ENCODE assay signal across 13 cellular contexts in the genomic region with DNA sequence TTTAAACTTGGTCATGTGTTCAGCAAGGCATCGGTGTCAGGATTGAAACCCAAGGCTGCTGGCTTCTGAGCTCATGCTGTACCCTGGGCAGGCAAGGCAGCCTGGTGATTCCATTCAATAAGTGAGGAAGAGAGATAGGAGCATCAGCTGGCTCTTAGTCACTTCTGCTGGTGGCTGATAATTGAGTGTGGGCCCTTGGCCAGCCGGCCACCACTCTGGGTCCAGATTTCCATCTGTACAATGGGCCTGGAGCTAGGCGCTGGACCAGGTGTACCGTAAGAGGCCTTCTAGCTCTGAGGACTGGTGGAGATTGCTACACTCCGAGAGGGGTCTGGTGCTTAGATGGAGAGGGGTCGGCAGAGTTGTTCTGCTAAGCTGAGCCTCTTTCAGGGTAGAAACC. TPM values are rescaled to one million over a fixed set of nuclear protein-coding genes. Genes with fewer than 3 reads are reported as not detected.
DNase-seq lines count a peak whose midpoint lies in the region; TF ChIP-seq lines count a peak whose summit lies in the region.
"Had no signal": no experiment of that assay in that cellular context is flagged by ENCODE, and none has a peak within 500 bp of the region (broad histone marks: within the 10 kb centered on the region; RNA-seq: fewer than 3 reads in every experiment).

No MANE protein-coding gene starts in this region.

- H3K9ac ChIP-seq in endodermal cell (ENCODE audit: extremely low read depth, low read length, poor library complexity, severe bottlenecking), result no peak overlapping the region
- H3K9ac ChIP-seq in neuronal stem cell (ENCODE audit: low read depth, low read length, poor library complexity), result no peak overlapping the region

- peak overlapping the region; percentile 41 for H3K27ac ChIP-seq in SJSA1
- H3K27ac ChIP-seq in endodermal cell (ENCODE audit: low read depth, low read length), result no peak overlapping the region
- H3K27ac ChIP-seq in neuronal stem cell (replicated peaks; ENCODE audit: low read length), result no peak overlapping the region

- H3K9me3 ChIP-seq in BE2C (no peaks in the 10 kb centered on the region), SJSA1 (replicated peaks) (no peaks in the 10 kb centered on the region), endodermal cell (ENCODE audit: control insufficient read depth, low read length) (no peaks in the 10 kb centered on the region), neuronal stem cell (replicated peaks in 1 of 2; ENCODE audit: control insufficient read depth in 2 of 2, insufficient read depth in 1 of 2, low read depth in 1 of 2, low read length in 2 of 2) (peaks cover 0 to 3% of the 10 kb centered on the region in 2 donors)

- H3K36me3 Mint-ChIP-seq in endodermal cell (ENCODE audit: low read depth) (peaks cover 2% of the 10 kb centered on the region), osteocyte (ENCODE audit: unreplicated experiment) (peaks cover 2% of the 10 kb centered on the region)

- H3K36me3 ChIP-seq in BE2C (no peaks in the 10 kb centered on the region), SJSA1 (peaks cover 22% of the 10 kb centered on the region), endodermal cell (ENCODE audit: control insufficient read depth, insufficient read depth, low read length) (peaks cover 8% of the 10 kb centered on the region), neuronal stem cell (replicated peaks in 1 of 2; ENCODE audit: control insufficient read depth in 2 of 2, insufficient read depth in 2 of 2, low read length in 2 of 2) (peaks cover 5 to 39% of the 10 kb centered on the region in 2 donors)

- H3K14ac ChIP-seq in neuronal stem cell (ENCODE audit: low read length), result no peak overlapping the region

- H3K18ac ChIP-seq in neuronal stem cell (ENCODE audit: low read length), result no peak overlapping the region

- no peak overlapping the region for H4K91ac ChIP-seq in neuronal stem cell (ENCODE audit: low read depth, low read length, poor library complexity)

- peaks cover 2% of the 10 kb centered on the region; the same call in 1 of the 2 replicates for H3K27me3 ChIP-seq in BE2C
- H3K27me3 ChIP-seq in SJSA1 (replicated peaks), result no peaks in the 10 kb centered on the region
- no peaks in the 10 kb centered on the region for H3K27me3 ChIP-seq in endodermal cell (ENCODE audit: control insufficient read depth, insufficient read depth, low read length, poor library complexity, severe bottlenecking)
- no peaks in the 10 kb centered on the region for H3K27me3 ChIP-seq in neuronal stem cell (ENCODE audit: control insufficient read depth in 3 of 3, insufficient read depth in 3 of 3, low read depth in 1 of 3, low read length in 3 of 3)

- no peak overlapping the region for H2AFZ ChIP-seq in neuronal stem cell (ENCODE audit: low read length)

- no peak overlapping the region for H2AK5ac ChIP-seq in neuronal stem cell (ENCODE audit: low read depth, low read length)

- peak; percentile 32 for DNase-seq in BE2C
- DNase-seq in SJSA1 (ENCODE audit: low read depth in 1 of 2, low spot score in 2 of 2), result no peak
- peak; percentile 29 for DNase-seq in endodermal cell
- DNase-seq in osteocyte (ENCODE audit: extremely low spot score, unreplicated experiment), result no peak
- DNase-seq in neuronal stem cell (ENCODE audit: low spot score), result no peak
- DNase-seq in NCI-H748 (lab: John Stamatoyannopoulos, UW; ENCODE audit: unreplicated experiment), result no peak
- DNase-seq in T-helper 9 cell, result no peak
- DNase-seq in KG1 (lab: John Stamatoyannopoulos, UW), result no peak
- DNase-seq: DND-41, NCI-H187 treated with DMSO at 0.1 percent for 48 hours, NCI-H82, occipital lobe had no signal

- no peak overlapping the region for H4K8ac ChIP-seq in neuronal stem cell (ENCODE audit: low read depth, low read length)

- H3K27me3 Mint-ChIP-seq in endodermal cell (ENCODE audit: insufficient read depth) (peaks cover under 1% of the 10 kb centered on the region), osteocyte (ENCODE audit: unreplicated experiment) (no peaks in the 10 kb centered on the region)

- 92 to 98% methylated on average over 6 of the region's 6 CpGs for WGBS in endodermal cell (ENCODE audit: insufficient coverage in 1 of 2, insufficient read length in 1 of 2), 2 experiments
- no CpG with 5 or more reads among the region's 6 CpGs for WGBS in neuronal stem cell (ENCODE audit: extremely low coverage in 2 of 2, insufficient read length in 2 of 2, insufficient replicate concordance in 1 of 2), 2 donors

- no peak overlapping the region for H2BK5ac ChIP-seq in neuronal stem cell (ENCODE audit: low read length)

- H3K23ac ChIP-seq in neuronal stem cell (ENCODE audit: low read depth, low read length, poor library complexity), result no peak overlapping the region

- no peaks in the 10 kb centered on the region for H3K9me3 Mint-ChIP-seq in endodermal cell
- H3K9me3 Mint-ChIP-seq in osteocyte (ENCODE audit: unreplicated experiment), result no peaks in the 10 kb centered on the region

- H3K27ac Mint-ChIP-seq in endodermal cell (no peak overlapping the region), osteocyte (ENCODE audit: unreplicated experiment) (peak overlapping the region; percentile 82)

- peaks cover 19% of the 10 kb centered on the region for H3K4me1 ChIP-seq in BE2C
- H3K4me1 ChIP-seq in SJSA1 (replicated peaks), result peaks cover 61% of the 10 kb centered on the region
- peaks cover 4% of the 10 kb centered on the region for H3K4me1 ChIP-seq in endodermal cell (ENCODE audit: control insufficient read depth, insufficient read depth, low read length)
- peaks cover 16 to 36% of the 10 kb centered on the region in 2 donors for H3K4me1 ChIP-seq in neuronal stem cell (ENCODE audit: control insufficient read depth in 2 of 2, insufficient read depth in 1 of 2, low read depth in 1 of 2, low read length in 2 of 2)

- H3K4me2 ChIP-seq in neuronal stem cell (ENCODE audit: insufficient read depth, low read length, poor library complexity, severe bottlenecking), result no peak overlapping the region

- TF ChIP-seq CTCF in BE2C (IDR thresholded peaks at IDR 0.05; ENCODE audit: low read depth, low read length) (no peak), endodermal cell (conservative IDR thresholded peaks at IDR 0.05) (no peak), osteocyte (IDR thresholded peaks at IDR 0.05) (no peak)

- peaks cover 16% of the 10 kb centered on the region for H3K79me1 ChIP-seq in neuronal stem cell (ENCODE audit: low read depth, low read length)

- H3K4me3 Mint-ChIP-seq in endodermal cell (no peak overlapping the region), osteocyte (ENCODE audit: unreplicated experiment) (no peak overlapping the region)

- H2BK120ac ChIP-seq in neuronal stem cell (ENCODE audit: low read depth, low read length), result no peak overlapping the region

- no peak overlapping the region for H2BK12ac ChIP-seq in neuronal stem cell (ENCODE audit: low read length)

- H3K4me3 ChIP-seq in BE2C (ENCODE audit: low read depth, low read length) (no peak overlapping the region), SJSA1 (no peak overlapping the region), endodermal cell (ENCODE audit: low read length) (no peak overlapping the region), neuronal stem cell (ENCODE audit: low read length in 2 of 2) (no peak overlapping the region)
- H3K4me3 ChIP-seq: lung had no signal

- H2BK15ac ChIP-seq in neuronal stem cell (ENCODE audit: low read length), result no peak overlapping the region

- H3K4me1 Mint-ChIP-seq in endodermal cell, result peaks cover 15% of the 10 kb centered on the region
- H3K4me1 Mint-ChIP-seq in osteocyte (ENCODE audit: unreplicated experiment), result peaks cover 47% of the 10 kb centered on the region

- no peak overlapping the region for H3K4ac ChIP-seq in neuronal stem cell (ENCODE audit: low read length)

RNA-seq across cellular contexts. Expression of gene CD276, which starts 4.3 kb away (rescaled TPM):
- polyA plus RNA-seq in BE2C (2012; ENCODE audit: insufficient read depth, insufficient read length, low read depth), result 268 TPM
- 81.2 and 148 TPM in 2 replicates for total RNA-seq in SJSA1 (2014; rRNA removed; shearing (Covaris generic))
- 100 to 1,000 TPM; 122 to 133 TPM for total RNA-seq in endodermal cell
- polyA plus RNA-seq in endodermal cell (2013, experiment 1 of 2), result 170 TPM
- 168 TPM for polyA plus RNA-seq in endodermal cell (2013, experiment 2 of 2)
- total RNA-seq in osteocyte, result 147 and 153 TPM in 2 replicates
- 243 TPM for polyA plus RNA-seq in neuronal stem cell (2013, experiment 1 of 2)
- polyA plus RNA-seq in neuronal stem cell (2013, experiment 2 of 2), result 246 TPM

RNA-seq across cellular contexts. Expression of gene NPTN, which starts 55.3 kb away (rescaled TPM):
- polyA plus RNA-seq in BE2C (2012; ENCODE audit: insufficient read depth, insufficient read length, low read depth), result 104 TPM
- total RNA-seq in SJSA1 (2014; rRNA removed; shearing (Covaris generic)), result 241 and 271 TPM in 2 replicates
- total RNA-seq in endodermal cell (100 to 1,000 TPM in 1 of 2 donors, 10 to 100 TPM in 1; 85.4 to 110 TPM), osteocyte (192 and 194 TPM in 2 replicates)
- 92.0 TPM for polyA plus RNA-seq in endodermal cell (2013, experiment 1 of 2)
- 83.4 TPM for polyA plus RNA-seq in endodermal cell (2013, experiment 2 of 2)
- 47.2 TPM for polyA plus RNA-seq in neuronal stem cell (2013, experiment 1 of 2)
- 47.3 TPM for polyA plus RNA-seq in neuronal stem cell (2013, experiment 2 of 2)

Comparison
In these comparisons a context has a peak if more than half of its experiments do, and no peak if none do; other contexts are left out.
1. DNase-seq: peak in BE2C (single experiment) and endodermal cell (single experiment); none in SJSA1 (0 of 2), osteocyte (single experiment), neuronal stem cell (single experiment), NCI-H748 (single experiment), T-helper 9 cell (single experiment) and KG1 (single experiment).